9 cellular contexts compared by ENCODE assay signal in genomic region chr11:46099973-46100335, GRCh38. TPM values are rescaled to one million over a fixed set of nuclear protein-coding genes. Genes with fewer than 3 reads are reported as not detected.
DNase-seq lines count a peak whose midpoint lies in the region; ATAC-seq, FAIRE-seq and TF ChIP-seq lines count a peak whose summit lies in the region.
"Had no signal": no experiment of that assay in that cellular context is flagged by ENCODE, and none has a peak within 500 bp of the region (broad histone marks: within the 10 kb centered on the region; RNA-seq: fewer than 3 reads in every experiment).

No MANE protein-coding gene starts in this region.

- no peaks in the 10 kb centered on the region for H3K79me1 ChIP-seq in neuronal stem cell (ENCODE audit: low read depth, low read length)

- no peaks in the 10 kb centered on the region for H3K36me3 ChIP-seq in liver (ENCODE audit: control insufficient read depth in 4 of 4, insufficient read depth in 3 of 4, low read depth in 1 of 4, low read length in 3 of 4)
- H3K36me3 ChIP-seq in HepG2 (replicated peaks in 1 of 2; ENCODE audit: control insufficient read depth in 1 of 2, insufficient read depth in 2 of 2, low read length in 2 of 2): no peaks in the 10 kb centered on the region
- no peaks in the 10 kb centered on the region for H3K36me3 ChIP-seq in right lobe of liver
- no peaks in the 10 kb centered on the region for H3K36me3 ChIP-seq in neuronal stem cell (replicated peaks in 1 of 2; ENCODE audit: control insufficient read depth in 2 of 2, insufficient read depth in 2 of 2, low read length in 2 of 2)
- no peaks in the 10 kb centered on the region for H3K36me3 ChIP-seq in gastroesophageal sphincter

- no peak overlapping the region for H3K18ac ChIP-seq in neuronal stem cell (ENCODE audit: low read length)

- CTCF ChIA-PET in HepG2 (lab: Yijun Ruan, JAX; ENCODE audit: low intra/inter-chr PET ratio, low total read pairs): no interaction called here
- CTCF ChIA-PET in activated CD4-positive, alpha-beta memory T cell treated with anti-CD3 and anti-CD28 coated beads, Interleukin-2, amount 10 ng/mL, durations not matched to agents 7 days and 5 days (lab: Charles Lee): no interaction called here

- peaks cover 8% of the 10 kb centered on the region for H3K79me2 ChIP-seq in HepG2 (ENCODE audit: insufficient read depth, low read length)

- H4K20me1 ChIP-seq in HepG2 (ENCODE audit: insufficient read depth, low read length): peaks cover 3% of the 10 kb centered on the region; the same call in 1 of the 2 replicates

- H2BK12ac ChIP-seq in neuronal stem cell (ENCODE audit: low read length): no peak overlapping the region

- H3K9ac ChIP-seq in liver (ENCODE audit: low read depth in 1 of 2, low read length in 2 of 2): peak overlapping the region; percentile 84 to 94
- no peak overlapping the region for H3K9ac ChIP-seq in HepG2 (ENCODE audit: insufficient read depth, low read depth, low read length)
- no peak overlapping the region for H3K9ac ChIP-seq in neuronal stem cell (ENCODE audit: low read depth, low read length, poor library complexity)

- no TSS peak for BruUV-seq in HepG2 (replicated peaks; lab: Mats Ljungman, UMichigan)

- no peak overlapping the region for H2BK120ac ChIP-seq in neuronal stem cell (ENCODE audit: low read depth, low read length)

- H2AK5ac ChIP-seq in neuronal stem cell (ENCODE audit: low read depth, low read length): no peak overlapping the region

- no peak overlapping the region for H2BK5ac ChIP-seq in neuronal stem cell (ENCODE audit: low read length)

- H3K23ac ChIP-seq in neuronal stem cell (ENCODE audit: low read depth, low read length, poor library complexity): no peak overlapping the region

- H3K36me3 Mint-ChIP-seq in activated CD4-positive, alpha-beta memory T cell treated with anti-CD3 and anti-CD28 coated beads, Interleukin-2, amount 10 ng/mL, durations not matched to agents 7 days and 5 days (ENCODE audit: low read depth): peaks cover 3% of the 10 kb centered on the region

- peak overlapping the region; percentile 73 to 81 for H3K27ac ChIP-seq in liver (ENCODE audit: low read depth in 1 of 2, low read length in 2 of 2)
- no peak overlapping the region for H3K27ac ChIP-seq in HepG2 (ENCODE audit: extremely low read length, insufficient read depth, low read length)
- H3K27ac ChIP-seq in right lobe of liver: peak overlapping the region; percentile 35 to 54 (median 43)
- no peak overlapping the region for H3K27ac ChIP-seq in neuronal stem cell (replicated peaks; ENCODE audit: low read length)
- peak overlapping the region in 2 of 4 donors; percentile 18 to 50 for H3K27ac ChIP-seq in gastroesophageal sphincter

- POLR2A ChIA-PET in HepG2 (lab: Yijun Ruan, JAX): no interaction called here
- POLR2A ChIA-PET in activated CD4-positive, alpha-beta memory T cell treated with anti-CD3 and anti-CD28 coated beads, Interleukin-2, amount 10 ng/mL, durations not matched to agents 7 days and 5 days (lab: Charles Lee): interaction anchor here (0.6 to 1.6 kb wide), 5 partner anchors 12 to 22 kb away, joined by 3 to 7 read pairs (median 3); partner anchors contain the start of gene PHF21A

- H3K4me1 ChIP-seq in liver (ENCODE audit: control insufficient read depth in 4 of 4, insufficient read depth in 4 of 4, low read length in 3 of 4) (peaks cover 0 to 14% (median 8%) of the 10 kb centered on the region in 4 donors), HepG2 (ENCODE audit: insufficient read depth, low read length) (no peaks in the 10 kb centered on the region), right lobe of liver (peaks cover 0 to 9% (median 6%) of the 10 kb centered on the region in 4 donors), neuronal stem cell (ENCODE audit: control insufficient read depth in 2 of 2, insufficient read depth in 1 of 2, low read depth in 1 of 2, low read length in 2 of 2) (peaks cover 6 to 15% of the 10 kb centered on the region in 2 donors), gastroesophageal sphincter (peaks cover 6 to 55% (median 9%) of the 10 kb centered on the region in 3 donors)

- no peak overlapping the region for H3K14ac ChIP-seq in neuronal stem cell (ENCODE audit: low read length)

- no peaks in the 10 kb centered on the region for H3K9me3 Mint-ChIP-seq in activated CD4-positive, alpha-beta memory T cell treated with anti-CD3 and anti-CD28 coated beads, Interleukin-2, amount 10 ng/mL, durations not matched to agents 7 days and 5 days

- peaks cover 25% of the 10 kb centered on the region for H3K4me1 Mint-ChIP-seq in activated CD4-positive, alpha-beta memory T cell treated with anti-CD3 and anti-CD28 coated beads, Interleukin-2, amount 10 ng/mL, durations not matched to agents 7 days and 5 days

- WGBS in liver: 6% methylated on average over 1 of the region's 1 CpG
- 82% methylated on average over 1 of the region's 1 CpG for WGBS in HepG2 (ENCODE audit: low lambda C conversion rate)
- WGBS in right lobe of liver (ENCODE audit: insufficient coverage, low coverage, low lambda C conversion rate, missing lambda C conversion rate): 3% methylated on average over 1 of the region's 1 CpG
- no CpG with 5 or more reads among the region's 1 CpG for WGBS in neuronal stem cell (ENCODE audit: extremely low coverage in 2 of 2, insufficient read length in 2 of 2, insufficient replicate concordance in 1 of 2), 2 donors
- WGBS in gastroesophageal sphincter (ENCODE audit: low coverage in 1 of 2), 2 donors: 33 to 38% methylated on average over 1 of the region's 1 CpG

- H3K4me3 Mint-ChIP-seq in activated CD4-positive, alpha-beta memory T cell treated with anti-CD3 and anti-CD28 coated beads, Interleukin-2, amount 10 ng/mL, durations not matched to agents 7 days and 5 days: peak overlapping the region; percentile 45

- FAIRE-seq in HepG2 (lab: Jason Lieb, UNC): no peak

- peak overlapping the region; percentile 50 for H3K27ac Mint-ChIP-seq in activated CD4-positive, alpha-beta memory T cell treated with anti-CD3 and anti-CD28 coated beads, Interleukin-2, amount 10 ng/mL, durations not matched to agents 7 days and 5 days

- no peak for ATAC-seq in HepG2
- peak; percentile 54 to 70 (median 57) for ATAC-seq in right lobe of liver
- ATAC-seq in GM21367 (IDR thresholded peaks at IDR 0.05; ENCODE audit: unreplicated experiment): no peak
- ATAC-seq in gastroesophageal sphincter: no peak

- no peak overlapping the region for H2BK15ac ChIP-seq in neuronal stem cell (ENCODE audit: low read length)

- no peaks in the 10 kb centered on the region for H3K27me3 ChIP-seq in liver (ENCODE audit: control insufficient read depth in 4 of 4, insufficient read depth in 4 of 4, low read length in 3 of 4)
- no peaks in the 10 kb centered on the region for H3K27me3 ChIP-seq in HepG2 (ENCODE audit: control insufficient read depth in 1 of 2, insufficient read depth in 2 of 2, low read length in 2 of 2)
- H3K27me3 ChIP-seq in right lobe of liver: no peaks in the 10 kb centered on the region
- no peaks in the 10 kb centered on the region for H3K27me3 ChIP-seq in neuronal stem cell (ENCODE audit: control insufficient read depth in 3 of 3, insufficient read depth in 3 of 3, low read depth in 1 of 3, low read length in 3 of 3)
- no peaks in the 10 kb centered on the region for H3K27me3 ChIP-seq in gastroesophageal sphincter

- TF ChIP-seq EP300 in HepG2 (IDR thresholded peaks at IDR 0.05; ENCODE audit: low read depth in 2 of 2, low read length in 2 of 2) (no peak), HepG2 (CRISPR knock-in tag; IDR thresholded peaks at IDR 0.05; ENCODE audit: borderline replicate concordance) (no peak), gastroesophageal sphincter (IDR thresholded peaks at IDR 0.05) (no peak)

- H3K9me3 ChIP-seq in liver (ENCODE audit: control insufficient read depth in 4 of 4, low read length in 3 of 4) (no peaks in the 10 kb centered on the region), HepG2 (ENCODE audit: low read length) (no peaks in the 10 kb centered on the region), right lobe of liver (no peaks in the 10 kb centered on the region), neuronal stem cell (replicated peaks in 1 of 2; ENCODE audit: control insufficient read depth in 2 of 2, insufficient read depth in 1 of 2, low read depth in 1 of 2, low read length in 2 of 2) (no peaks in the 10 kb centered on the region), gastroesophageal sphincter (no peaks in the 10 kb centered on the region)

- TF ChIP-seq POLR2A in HepG2 (IDR thresholded peaks at IDR 0.05; ENCODE audit: insufficient read depth in 1 of 2, low read depth in 2 of 2, low read length in 2 of 2): no peak
- TF ChIP-seq POLR2A in right lobe of liver (IDR thresholded peaks at IDR 0.05): no peak
- no peak for TF ChIP-seq POLR2A in gastroesophageal sphincter (IDR thresholded peaks at IDR 0.05)

- no peak for DNase-seq in HepG2 (ENCODE audit: low spot score)
- DNase-seq in activated CD4-positive, alpha-beta memory T cell treated with anti-CD3 and anti-CD28 coated beads, Interleukin-2, amount 10 ng/mL, durations not matched to agents 7 days and 5 days: no peak
- no peak for DNase-seq in right lobe of liver
- no peak for DNase-seq in NCI-H748 treated with DMSO at 0.1 percent for 48 hours (lab: John Stamatoyannopoulos, UW)
- no peak for DNase-seq in neuronal stem cell (ENCODE audit: low spot score)
- DNase-seq: activated CD8-positive, alpha-beta memory T cell treated with anti-CD3 and anti-CD28 coated beads, Interleukin-2, amount 50 U/mL, for 4 hours had no signal

- no peak overlapping the region for H2AFZ ChIP-seq in HepG2 (ENCODE audit: low read length)
- H2AFZ ChIP-seq in neuronal stem cell (ENCODE audit: low read length): no peak overlapping the region

- H3K27me3 Mint-ChIP-seq in activated CD4-positive, alpha-beta memory T cell treated with anti-CD3 and anti-CD28 coated beads, Interleukin-2, amount 10 ng/mL, durations not matched to agents 7 days and 5 days: no peaks in the 10 kb centered on the region

- TF ChIP-seq RAD21 in liver (IDR thresholded peaks at IDR 0.05): no peak
- TF ChIP-seq RAD21 in HepG2 (CRISPR knock-in tag; IDR thresholded peaks at IDR 0.05): no peak

- H4K8ac ChIP-seq in neuronal stem cell (ENCODE audit: low read depth, low read length): no peak overlapping the region

- H3K4me2 ChIP-seq in HepG2 (ENCODE audit: low read depth, low read length) (no peak overlapping the region), neuronal stem cell (ENCODE audit: insufficient read depth, low read length, poor library complexity, severe bottlenecking) (no peak overlapping the region)

- H3K4ac ChIP-seq in neuronal stem cell (ENCODE audit: low read length): no peak overlapping the region

- intact Hi-C loops in HepG2 (cut with micrococcal nuclease; ENCODE audit: unreplicated experiment) (no loop called here), right lobe of liver (cut with DNase I) (no loop called here)

- in situ Hi-C loops in HepG2 (cut with HindIII; ENCODE audit: extremely low pct_ligation_motif_present, low pct_unique_long_range_greater_than_20kb): no loop called here

- TF ChIP-seq CTCF in liver (IDR thresholded peaks at IDR 0.05; ENCODE audit: low read depth, low read length, missing input control) (no peak), HepG2 (CRISPR knock-in tag; IDR thresholded peaks at IDR 0.05) (no peak), right lobe of liver (IDR thresholded peaks at IDR 0.05) (no peak), gastroesophageal sphincter (IDR thresholded peaks at IDR 0.05) (no peak)

- H4K91ac ChIP-seq in neuronal stem cell (ENCODE audit: low read depth, low read length, poor library complexity): no peak overlapping the region

- H3K4me3 ChIP-seq in liver (ENCODE audit: low read depth in 1 of 3, low read length in 3 of 3): peak overlapping the region in 2 of 3 donors; percentile 15 to 31
- no peak overlapping the region for H3K4me3 ChIP-seq in HepG2 (replicated peaks in 1 of 3; ENCODE audit: insufficient read depth in 1 of 3, low read depth in 2 of 3, low read length in 3 of 3)
- H3K4me3 ChIP-seq in right lobe of liver: peak overlapping the region in 2 of 3 donors; percentile 15 to 16
- no peak overlapping the region for H3K4me3 ChIP-seq in neuronal stem cell (ENCODE audit: low read length in 2 of 2)
- no peak overlapping the region for H3K4me3 ChIP-seq in gastroesophageal sphincter

RNA-seq across cellular contexts. Expression of gene PHF21A, which starts 21.3 kb away (rescaled TPM):
- total RNA-seq in liver (1 to 10 TPM; 6.4 to 8.5 TPM), HepG2 (2016; rRNA removed; fragmentation: Illumina TruSeq; extraction: Trizol) (4.1 and 5.6 TPM in 2 replicates), right lobe of liver (10 to 100 TPM in 5 of 6 experiments, 1 to 10 TPM in 1; 9.2 to 17.1 (median 10.4) TPM), gastroesophageal sphincter (10 to 100 TPM; 28.5 to 53.9 (median 42.2) TPM)
- polyA plus RNA-seq in liver (1 to 10 TPM; 3.6 to 6.0 TPM), HepG2 (2011; rRNA removed) (30.6 and 34.6 TPM in 2 replicates)
- 8.0 and 10.4 TPM in 2 replicates for total RNA-seq in HepG2 (2016; cell fraction: cytosol; rRNA removed; fragmentation: Illumina TruSeq; extraction: Trizol; ENCODE audit: low read depth)
- 3.6 and 4.1 TPM in 2 replicates for total RNA-seq in HepG2 (2016; cell fraction: insoluble cytoplasmic fraction; rRNA removed; fragmentation: Illumina TruSeq; extraction: Trizol)
- total RNA-seq in HepG2 (2016; cell fraction: membrane; rRNA removed; fragmentation: Illumina TruSeq; extraction: Trizol): 5.6 and 5.7 TPM in 2 replicates
- total RNA-seq in HepG2 (2016; cell fraction: nucleus; rRNA removed; fragmentation: Illumina TruSeq; extraction: Trizol): 7.8 and 14.3 TPM in 2 replicates
- polyA plus RNA-seq in HepG2 (2011; cell fraction: cytosol; rRNA removed): 11.4 and 12.7 TPM in 2 replicates
- 69.2 and 75.3 TPM in 2 replicates for polyA plus RNA-seq in HepG2 (2011; cell fraction: nucleus; rRNA removed)
- polyA plus RNA-seq in HepG2 (2012): 19.1 and 20.7 TPM in 2 replicates
- 1.9 and 2.3 TPM in 2 replicates for polyA plus RNA-seq in HepG2 (2016; cell fraction: cytosol; fragmentation: Illumina TruSeq; extraction: Trizol; ENCODE audit: low read depth)
- polyA plus RNA-seq in HepG2 (2016; cell fraction: insoluble cytoplasmic fraction; fragmentation: Illumina TruSeq; extraction: Trizol; ENCODE audit: low read depth): 6.3 and 7.9 TPM in 2 replicates
- polyA plus RNA-seq in HepG2 (2016; cell fraction: membrane; fragmentation: Illumina TruSeq; extraction: Trizol; ENCODE audit: low read depth): 5.0 and 6.3 TPM in 2 replicates
- 17.7 and 22.1 TPM in 2 replicates for polyA plus RNA-seq in HepG2 (2016; cell fraction: nucleus; fragmentation: Illumina TruSeq; extraction: Trizol; ENCODE audit: insufficient read depth, low read depth)
- polyA minus RNA-seq in HepG2 (2011; rRNA and poly(A)+ RNA removed; ENCODE audit: low replicate concordance): 14.6 and 18.0 TPM in 2 replicates
- 12.4 and 12.7 TPM in 2 replicates for polyA minus RNA-seq in HepG2 (2011; cell fraction: cytosol; rRNA and poly(A)+ RNA removed)
- polyA minus RNA-seq in HepG2 (2011; cell fraction: nucleus; rRNA and poly(A)+ RNA removed): 42.5 and 54.2 TPM in 2 replicates
- total RNA-seq in activated CD4-positive, alpha-beta memory T cell treated with anti-CD3 and anti-CD28 coated beads, Interleukin-2, amount 10 ng/mL, durations not matched to agents 7 days and 5 days: 10 to 100 TPM; 52.6 to 56.9 TPM
- polyA plus RNA-seq in neuronal stem cell (2013, experiment 1 of 2): 50.3 TPM
- 49.2 TPM for polyA plus RNA-seq in neuronal stem cell (2013, experiment 2 of 2)

Comparison
In these comparisons a context has a peak if more than half of its experiments do, and no peak if none do; other contexts are left out.
1. H3K27ac ChIP-seq: peak in liver (2 of 2) and right lobe of liver (3 of 3); none in HepG2 (single experiment) and neuronal stem cell (single experiment).
2. H3K4me3 ChIP-seq: peak in liver (2 of 3) and right lobe of liver (2 of 3); none in HepG2 (0 of 3), neuronal stem cell (0 of 2) and gastroesophageal sphincter (0 of 2).
3. H3K9ac ChIP-seq: peak in liver (2 of 2); none in HepG2 (single experiment) and neuronal stem cell (single experiment).
4. ATAC-seq: peak in right lobe of liver (4 of 4); none in HepG2 (single experiment), GM21367 (single experiment) and gastroesophageal sphincter (single experiment).